ENCODE assay signal across 25 cellular contexts in the genomic region with DNA sequence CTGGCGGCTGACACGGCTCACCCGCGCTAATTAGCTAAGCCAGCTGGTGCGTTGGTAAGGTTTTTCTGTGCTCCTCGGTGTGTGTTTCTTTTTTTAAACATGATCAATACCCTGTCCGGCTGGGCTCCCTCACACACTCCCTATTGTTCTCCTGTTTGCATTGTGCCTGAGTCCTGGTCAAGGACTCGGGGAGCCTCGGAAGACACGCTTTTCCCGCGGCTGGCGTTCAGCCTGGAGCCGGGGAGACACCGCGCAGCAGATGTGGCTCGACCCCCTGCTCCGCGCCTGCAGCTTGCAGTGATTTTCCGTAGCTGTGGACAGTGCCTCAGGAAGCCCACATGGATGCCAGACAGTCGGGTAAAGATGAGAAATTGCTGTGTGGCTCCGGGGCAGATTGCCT.
DNase-seq lines count a peak whose midpoint lies in the region; TF ChIP-seq lines count a peak whose summit lies in the region.
"Had no signal": no experiment of that assay in that cellular context is flagged by ENCODE, and none has a peak within 500 bp of the region (broad histone marks: within the 10 kb centered on the region; RNA-seq: fewer than 3 reads in every experiment).

No MANE protein-coding gene starts in this region.

- H3K4me3 ChIP-seq in colonic mucosa, result no peak overlapping the region
- H3K4me3 ChIP-seq: SJCRH30 had no signal

- peak overlapping the region; percentile 38 for H3K27ac Mint-ChIP-seq in nephron progenitor cell
- H3K27ac Mint-ChIP-seq: activated naive CD4-positive, alpha-beta T cell treated with anti-CD3 and anti-CD28 coated beads for 36 hours; effector memory CD8-positive, alpha-beta T cell; mesothelial cell of epicardium; T-helper 2 cell treated with Interferon-gamma antibody and Interleukin-4, amounts not matched to agents 5 μg/mL and 100 μg/mL, for 36 hours; WTC11 had no signal

- H3K27me3 ChIP-seq in colonic mucosa, result no peaks in the 10 kb centered on the region
- H3K27me3 ChIP-seq: SJCRH30 had no signal

- H3K27me3 Mint-ChIP-seq in nephron progenitor cell (ENCODE audit: low read depth, poor library complexity), result no peaks in the 10 kb centered on the region

- intact Hi-C loops in colonic mucosa (cut with DNase I), result no loop called here

- no peaks in the 10 kb centered on the region for H3K4me1 ChIP-seq in colonic mucosa

- H3K4me3 Mint-ChIP-seq in nephron progenitor cell, result no peak overlapping the region
- H3K4me3 Mint-ChIP-seq: activated naive CD4-positive, alpha-beta T cell treated with anti-CD3 and anti-CD28 coated beads for 36 hours; effector memory CD8-positive, alpha-beta T cell; mesothelial cell of epicardium; T-helper 2 cell treated with Interferon-gamma antibody and Interleukin-4, amounts not matched to agents 5 μg/mL and 100 μg/mL, for 36 hours; WTC11 had no signal

- H3K9ac ChIP-seq in colonic mucosa (ENCODE audit: low read depth in 2 of 2, low read length in 2 of 2), result no peak overlapping the region

- H3K9me3 Mint-ChIP-seq in nephron progenitor cell, result no peaks in the 10 kb centered on the region
- H3K9me3 Mint-ChIP-seq: activated naive CD4-positive, alpha-beta T cell treated with anti-CD3 and anti-CD28 coated beads for 36 hours; effector memory CD8-positive, alpha-beta T cell; mesothelial cell of epicardium; T-helper 2 cell treated with Interferon-gamma antibody and Interleukin-4, amounts not matched to agents 5 μg/mL and 100 μg/mL, for 36 hours; WTC11 had no signal

- peaks cover 57% of the 10 kb centered on the region for H3K4me1 Mint-ChIP-seq in nephron progenitor cell

- TF ChIP-seq CTCF in nephron progenitor cell (IDR thresholded peaks at IDR 0.05) (no peak), colonic mucosa (IDR thresholded peaks at IDR 0.05) (no peak)

- H3K36me3 ChIP-seq in colonic mucosa, result no peaks in the 10 kb centered on the region
- H3K36me3 ChIP-seq: neutrophil, SJCRH30 had no signal

- H3K27ac ChIP-seq in colonic mucosa, result no peak overlapping the region
- H3K27ac ChIP-seq: 22Rv1, neutrophil, SJCRH30 had no signal

- H3K36me3 Mint-ChIP-seq in nephron progenitor cell (ENCODE audit: low read depth), result no peaks in the 10 kb centered on the region
- H3K36me3 Mint-ChIP-seq: mesothelial cell of epicardium, WTC11 had no signal

- DNase-seq in DMS 273 (lab: John Stamatoyannopoulos, UW; ENCODE audit: unreplicated experiment) (peak; percentile 49), DMS 273 treated with DMSO at 0.1 percent for 48 hours (lab: John Stamatoyannopoulos, UW) (no peak), NCI-H2029 (lab: John Stamatoyannopoulos, UW) (peak; percentile 52), NCI-H82 treated with DMSO at 0.1 percent for 48 hours (lab: John Stamatoyannopoulos, UW; ENCODE audit: unreplicated experiment) (peak; percentile 80), nephron progenitor cell (no peak), colonic mucosa (no peak), NOMO-1 treated with dmso at 0.1 percent for 144 hours (lab: John Stamatoyannopoulos, UW; ENCODE audit: unreplicated experiment) (no peak)
- DNase-seq in activated naive CD4-positive, alpha-beta T cell (lab: John Stamatoyannopoulos, UW), result no peak
- DNase-seq: activated CD4-positive, alpha-beta T cell treated with anti-CD3 and anti-CD28 coated beads, Interleukin-2, amount 50 U/mL, for 48 hours; activated naive CD4-positive, alpha-beta T cell treated with anti-CD3 and anti-CD28 coated beads for 36 hours; AML-193; anterior cingulate cortex; cerebellar nuclear complex; effector memory CD8-positive, alpha-beta T cell; HCEC 1CT; left colon; NCI-H1930; SJCRH30; stimulated activated CD4-positive, alpha-beta T cell treated with anti-CD3 and anti-CD28 coated beads, Interleukin-12 subunit alpha, Interleukin-12 subunit beta, amount 100 ng/mL, for 4 hours; stimulated activated CD8-positive, alpha-beta memory T cell treated with anti-CD3 and anti-CD28 coated beads, Interleukin-4, amount 100 ng/mL, for 48 hours had no signal

- no peaks in the 10 kb centered on the region for H3K9me3 ChIP-seq in colonic mucosa
- H3K9me3 ChIP-seq: neutrophil, SJCRH30 had no signal

Comparison
In these comparisons a context has a peak if more than half of its experiments do, and no peak if none do; other contexts are left out.
1. DNase-seq: peak in DMS 273 (single experiment), NCI-H2029 (single experiment) and NCI-H82 treated with DMSO at 0.1 percent for 48 hours (single experiment); none in DMS 273 treated with DMSO at 0.1 percent for 48 hours (single experiment), nephron progenitor cell (single experiment), colonic mucosa (single experiment), NOMO-1 treated with dmso at 0.1 percent for 144 hours (single experiment) and activated naive CD4-positive, alpha-beta T cell (0 of 4).